Comparison of ENCODE assay signal across 8 cellular contexts in genomic region chr2:23940976-23941605, GRCh38. TPM values are rescaled to one million over a fixed set of nuclear protein-coding genes. Genes with fewer than 3 reads are reported as not detected.
DNase-seq lines count a peak whose midpoint lies in the region; ATAC-seq lines count a peak whose summit lies in the region.

No MANE protein-coding gene starts in this region.

- peak overlapping the region; percentile 83 for H3K4me3 Mint-ChIP-seq in activated T-cell treated with anti-CD3 and anti-CD28 coated beads, Interleukin-2, amount 50 U/mL, for 24 hours
- H3K4me3 Mint-ChIP-seq in naive B cell = peak overlapping the region; percentile 80 to 96 (median 90)

- peak overlapping the region; percentile 68 for H3K27ac Mint-ChIP-seq in activated T-cell treated with anti-CD3 and anti-CD28 coated beads, Interleukin-2, amount 50 U/mL, for 24 hours
- peak overlapping the region in 5 of 6 donors; percentile 20 to 92 (median 74) for H3K27ac Mint-ChIP-seq in naive B cell

- H3K36me3 Mint-ChIP-seq in activated T-cell treated with anti-CD3 and anti-CD28 coated beads, Interleukin-2, amount 50 U/mL, for 24 hours (ENCODE audit: low read depth) = peaks cover 8% of the 10 kb centered on the region
- H3K36me3 Mint-ChIP-seq in naive B cell = no peaks in the 10 kb centered on the region

- peaks cover 25% of the 10 kb centered on the region for H3K4me1 Mint-ChIP-seq in activated T-cell treated with anti-CD3 and anti-CD28 coated beads, Interleukin-2, amount 50 U/mL, for 24 hours (ENCODE audit: low read depth)
- peaks cover 19 to 27% (median 19%) of the 10 kb centered on the region in 3 donors for H3K4me1 Mint-ChIP-seq in naive B cell

- H3K27me3 Mint-ChIP-seq in activated T-cell treated with anti-CD3 and anti-CD28 coated beads, Interleukin-2, amount 50 U/mL, for 24 hours = peaks cover 10% of the 10 kb centered on the region
- peaks cover 0 to 4% (median 0%) of the 10 kb centered on the region in 3 donors for H3K27me3 Mint-ChIP-seq in naive B cell

- no peaks in the 10 kb centered on the region for H3K9me3 Mint-ChIP-seq in activated T-cell treated with anti-CD3 and anti-CD28 coated beads, Interleukin-2, amount 50 U/mL, for 24 hours
- H3K9me3 Mint-ChIP-seq in naive B cell = no peaks in the 10 kb centered on the region

- no peak for ATAC-seq in naive B cell (ENCODE audit: low read depth in 2 of 2)
- no peak for ATAC-seq in GM19455 (IDR thresholded peaks at IDR 0.05; ENCODE audit: unreplicated experiment)

- DNase-seq in activated T-cell treated with anti-CD3 and anti-CD28 coated beads, Interleukin-2, amount 50 U/mL, for 24 hours = no peak
- no peak for DNase-seq in activated T-cell treated with anti-CD3 and anti-CD28 coated beads for 4 hours
- DNase-seq in RKO (ENCODE audit: low spot score) = peak; percentile 51
- DNase-seq in epidermal melanocyte (ENCODE audit: insufficient read length, low spot score) = peak; percentile 41
- no peak for DNase-seq in naive B cell
- no peak for DNase-seq in central memory CD4-positive, alpha-beta T cell
- no peak for DNase-seq in stimulated activated CD4-positive, alpha-beta T cell treated with anti-CD3 and anti-CD28 coated beads, Interleukin-12 subunit alpha, Interleukin-12 subunit beta, amount 100 ng/mL, for 4 hours

RNA-seq across cellular contexts. Expression of gene UBXN2A, which starts 0.8 kb away (rescaled TPM):
- 10 to 100 TPM in 5 of 6 donors, 1 to 10 TPM in 1; 8.0 to 14.2 (median 11.7) TPM for polyA plus RNA-seq in naive B cell (ENCODE audit: low read depth in 6 of 6)

RNA-seq across cellular contexts. Expression of gene ATAD2B, which starts 14.2 kb away (rescaled TPM):
- polyA plus RNA-seq in naive B cell (ENCODE audit: low read depth in 6 of 6) = 10 to 100 TPM in 4 of 6 donors, 1 to 10 TPM in 2; 8.7 to 21.6 (median 15.0) TPM

Comparison
In these comparisons a context has a peak if more than half of its experiments do, and no peak if none do; other contexts are left out.
1. DNase-seq: peak in RKO (single experiment) and epidermal melanocyte (single experiment); none in activated T-cell treated with anti-CD3 and anti-CD28 coated beads, Interleukin-2, amount 50 U/mL, for 24 hours (single experiment), activated T-cell treated with anti-CD3 and anti-CD28 coated beads for 4 hours (single experiment), naive B cell (single experiment), central memory CD4-positive, alpha-beta T cell (single experiment) and stimulated activated CD4-positive, alpha-beta T cell treated with anti-CD3 and anti-CD28 coated beads, Interleukin-12 subunit alpha, Interleukin-12 subunit beta, amount 100 ng/mL, for 4 hours (single experiment).